28 cellular contexts compared by ENCODE assay signal in the genomic region with DNA sequence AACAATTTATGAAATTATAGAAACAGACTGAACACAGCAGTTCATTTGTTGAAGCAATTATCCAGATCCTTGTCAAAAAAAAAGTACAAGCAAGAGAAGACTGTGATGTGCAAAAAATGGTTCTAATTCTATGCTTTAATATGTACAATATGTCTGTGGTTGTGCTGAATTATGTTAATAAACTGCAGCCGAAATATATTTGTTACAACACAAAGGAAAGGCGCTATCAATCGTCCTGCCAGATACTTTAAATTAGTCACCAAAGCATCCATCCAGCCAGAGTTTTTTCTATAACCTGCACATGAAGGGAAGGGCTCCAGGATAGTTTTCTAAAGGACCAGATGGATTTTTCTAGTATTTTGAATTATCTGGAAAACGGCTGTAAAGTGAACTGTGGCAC.
"Had no signal": no experiment of that assay in that cellular context is flagged by ENCODE, and none has a peak within 500 bp of the region (broad histone marks: within the 10 kb centered on the region; RNA-seq: fewer than 3 reads in every experiment).

No MANE protein-coding gene starts in this region.

- H3K4me3 ChIP-seq: cardiac muscle cell, colonic mucosa, right atrium auricular region, smooth muscle cell, upper lobe of left lung had no signal

- DNase-seq: activated CD4-positive, alpha-beta memory T cell treated with anti-CD3 and anti-CD28 coated beads, Interleukin-2, amount 10 ng/mL, durations not matched to agents 7 days and 5 days; activated CD4-positive, alpha-beta T cell treated with anti-CD3 and anti-CD28 coated beads for 48 hours; activated CD8-positive, alpha-beta memory T cell treated with anti-CD3 and anti-CD28 coated beads, Interleukin-2, amount 50 U/mL, for 48 hours; activated naive CD8-positive, alpha-beta T cell treated with anti-CD3 and anti-CD28 coated beads, Interleukin-2, amount 50 U/mL, for 24 hours; activated T-cell treated with anti-CD3 and anti-CD28 coated beads, Interleukin-2, amount 50 U/mL, for 24 hours; anterior cingulate cortex; cerebellar nuclear complex; colonic mucosa; effector CD8-positive, alpha-beta T cell; head of caudate nucleus; hypothalamus; immature natural killer cell; midbrain; natural killer cell; stimulated activated CD4-positive, alpha-beta T cell treated with anti-CD3 and anti-CD28 coated beads, Interleukin-15, amount 100 ng/mL, for 24 hours; stimulated activated CD4-positive, alpha-beta T cell treated with anti-CD3 and anti-CD28 coated beads, Interleukin-2, amount 100 ng/mL, for 24 hours; stimulated activated naive CD8-positive, alpha-beta T cell treated with anti-CD3 and anti-CD28 coated beads, Interleukin-15, Interleukin-2, amounts not matched to agents 100 U/mL and 50 U/mL, for 24 hours; T-helper 17 cell; T1000; upper lobe of left lung; WERI-Rb-1 had no signal

- H3K4me3 Mint-ChIP-seq: activated CD4-positive, alpha-beta memory T cell treated with anti-CD3 and anti-CD28 coated beads, Interleukin-2, amount 10 ng/mL, durations not matched to agents 7 days and 5 days; activated naive CD4-positive, alpha-beta T cell treated with anti-CD3 and anti-CD28 coated beads, Interleukin-2, amount 50 U/mL, for 24 hours; activated naive CD8-positive, alpha-beta T cell treated with anti-CD3 and anti-CD28 coated beads, Interleukin-2, amount 50 U/mL, for 24 hours; activated T-cell treated with anti-CD3 and anti-CD28 coated beads, Interleukin-2, amount 50 U/mL, for 24 hours; brain; immature natural killer cell; natural killer cell; T-helper 17 cell had no signal

- H3K4me2 ChIP-seq: smooth muscle cell had no signal

- H3K27ac ChIP-seq: cardiac muscle cell, colonic mucosa, right atrium auricular region, upper lobe of left lung, WERI-Rb-1 had no signal

- H3K27me3 ChIP-seq: colonic mucosa, right atrium auricular region, upper lobe of left lung had no signal

- H3K4me1 ChIP-seq: colonic mucosa, right atrium auricular region, upper lobe of left lung had no signal

- ATAC-seq: activated CD4-positive, CD25-positive, alpha-beta regulatory T cell treated with anti-CD3 and anti-CD28 coated beads, Interleukin-2, amount 50 U/mL, for 24 hours; activated naive CD8-positive, alpha-beta T cell treated with anti-CD3 and anti-CD28 coated beads, Interleukin-2, amount 50 U/mL, for 24 hours; natural killer cell; stimulated activated naive CD8-positive, alpha-beta T cell treated with anti-CD3 and anti-CD28 coated beads, Interleukin-15, Interleukin-2, amounts not matched to agents 100 U/mL and 50 U/mL, for 24 hours; T-helper 17 cell had no signal

- H3K27ac Mint-ChIP-seq: activated CD4-positive, alpha-beta memory T cell treated with anti-CD3 and anti-CD28 coated beads, Interleukin-2, amount 10 ng/mL, durations not matched to agents 7 days and 5 days; activated naive CD4-positive, alpha-beta T cell treated with anti-CD3 and anti-CD28 coated beads, Interleukin-2, amount 50 U/mL, for 24 hours; activated naive CD8-positive, alpha-beta T cell treated with anti-CD3 and anti-CD28 coated beads, Interleukin-2, amount 50 U/mL, for 24 hours; activated T-cell treated with anti-CD3 and anti-CD28 coated beads, Interleukin-2, amount 50 U/mL, for 24 hours; activated T-helper 2 cell treated with anti-CD3 and anti-CD28 coated beads, Interferon-gamma antibody, Interleukin-2, Interleukin-4, amounts not matched to agents 10 μg/mL and 5 μg/mL and 100 μg/mL, durations not matched to agents 14 hours and 24 hours and 36 hours; brain; immature natural killer cell; natural killer cell; T-helper 17 cell had no signal

- H3K4me1 Mint-ChIP-seq: activated CD4-positive, alpha-beta memory T cell treated with anti-CD3 and anti-CD28 coated beads, Interleukin-2, amount 10 ng/mL, durations not matched to agents 7 days and 5 days; activated naive CD4-positive, alpha-beta T cell treated with anti-CD3 and anti-CD28 coated beads, Interleukin-2, amount 50 U/mL, for 24 hours; activated naive CD8-positive, alpha-beta T cell treated with anti-CD3 and anti-CD28 coated beads, Interleukin-2, amount 50 U/mL, for 24 hours; T-helper 17 cell had no signal

- H3K9me3 Mint-ChIP-seq: activated naive CD4-positive, alpha-beta T cell treated with anti-CD3 and anti-CD28 coated beads, Interleukin-2, amount 50 U/mL, for 24 hours; activated naive CD8-positive, alpha-beta T cell treated with anti-CD3 and anti-CD28 coated beads, Interleukin-2, amount 50 U/mL, for 24 hours; activated T-cell treated with anti-CD3 and anti-CD28 coated beads, Interleukin-2, amount 50 U/mL, for 24 hours; activated T-helper 2 cell treated with anti-CD3 and anti-CD28 coated beads, Interferon-gamma antibody, Interleukin-2, Interleukin-4, amounts not matched to agents 10 μg/mL and 5 μg/mL and 100 μg/mL, durations not matched to agents 14 hours and 24 hours and 36 hours; brain; immature natural killer cell; natural killer cell had no signal

- H3K27me3 Mint-ChIP-seq: activated CD4-positive, alpha-beta memory T cell treated with anti-CD3 and anti-CD28 coated beads, Interleukin-2, amount 10 ng/mL, durations not matched to agents 7 days and 5 days; activated naive CD4-positive, alpha-beta T cell treated with anti-CD3 and anti-CD28 coated beads, Interleukin-2, amount 50 U/mL, for 24 hours; activated naive CD8-positive, alpha-beta T cell treated with anti-CD3 and anti-CD28 coated beads, Interleukin-2, amount 50 U/mL, for 24 hours; activated T-cell treated with anti-CD3 and anti-CD28 coated beads, Interleukin-2, amount 50 U/mL, for 24 hours; brain; T-helper 17 cell had no signal

- H3K36me3 ChIP-seq: cardiac muscle cell, colonic mucosa, right atrium auricular region, upper lobe of left lung, WERI-Rb-1 had no signal

- H3K36me3 Mint-ChIP-seq: activated naive CD4-positive, alpha-beta T cell treated with anti-CD3 and anti-CD28 coated beads, Interleukin-2, amount 50 U/mL, for 24 hours; brain; immature natural killer cell; natural killer cell had no signal
